In genomic region chr1:34398205-34398915, GRCh38 we compare ENCODE assay signal across 21 cellular contexts.
"Had no signal": no experiment of that assay in that cellular context is flagged by ENCODE, and none has a peak within 500 bp of the region (broad histone marks: within the 10 kb centered on the region; RNA-seq: fewer than 3 reads in every experiment).

No MANE protein-coding gene starts in this region.

- H3K9me3 ChIP-seq: esophagus squamous epithelium, lower lobe of right lung, sigmoid colon had no signal

- H3K27ac Mint-ChIP-seq: dendritic cell treated with granulocyte-macrophage colony-stimulating factor and Interleukin-4, amounts not matched to agents 40 ng/mL and 50 ng/mL, for 4 days; effector memory CD8-positive, alpha-beta T cell; memory B cell; mesothelial cell of epicardium; natural killer cell had no signal

- H3K36me3 Mint-ChIP-seq: memory B cell, mesothelial cell of epicardium, natural killer cell had no signal

- H3K27me3 Mint-ChIP-seq: dendritic cell treated with granulocyte-macrophage colony-stimulating factor and Interleukin-4, amounts not matched to agents 40 ng/mL and 50 ng/mL, for 4 days had no signal

- H3K36me3 ChIP-seq: esophagus squamous epithelium, gastroesophageal sphincter, left ventricle myocardium inferior, lower lobe of right lung, sigmoid colon, stomach had no signal

- H3K4me1 ChIP-seq: esophagus squamous epithelium, gastroesophageal sphincter, left ventricle myocardium inferior, lower lobe of right lung, sigmoid colon had no signal

- H3K27ac ChIP-seq: epithelial cell of prostate, esophagus squamous epithelium, gastroesophageal sphincter, left ventricle myocardium inferior, lower lobe of right lung, sigmoid colon, skin epidermis, stomach had no signal

- ATAC-seq: effector memory CD8-positive, alpha-beta T cell; gastroesophageal sphincter; left cardiac atrium; lower lobe of right lung; natural killer cell had no signal

- H3K4me3 Mint-ChIP-seq: dendritic cell treated with granulocyte-macrophage colony-stimulating factor and Interleukin-4, amounts not matched to agents 40 ng/mL and 50 ng/mL, for 4 days; effector memory CD8-positive, alpha-beta T cell; memory B cell; mesothelial cell of epicardium; natural killer cell; neural crest cell had no signal

- H3K27me3 ChIP-seq: sigmoid colon, stomach had no signal

- H3K4me1 Mint-ChIP-seq: memory B cell, mesothelial cell of epicardium, natural killer cell, neural crest cell had no signal

- DNase-seq: effector memory CD8-positive, alpha-beta T cell; esophagus squamous epithelium; foreskin fibroblast; glutamatergic neuron; kidney; left cardiac atrium; left ventricle myocardium inferior; lower lobe of right lung; natural killer cell; posterior cingulate gyrus; sigmoid colon; stimulated activated CD4-positive, alpha-beta T cell treated with anti-CD3 and anti-CD28 coated beads, Interleukin-2, amount 100 ng/mL, for 24 hours; stimulated activated naive CD4-positive, alpha-beta T cell; stomach had no signal

- H3K4me3 ChIP-seq: esophagus squamous epithelium, gastroesophageal sphincter, left ventricle myocardium inferior, lower lobe of right lung, sigmoid colon, skin epidermis, stomach had no signal
